In the genomic region with DNA sequence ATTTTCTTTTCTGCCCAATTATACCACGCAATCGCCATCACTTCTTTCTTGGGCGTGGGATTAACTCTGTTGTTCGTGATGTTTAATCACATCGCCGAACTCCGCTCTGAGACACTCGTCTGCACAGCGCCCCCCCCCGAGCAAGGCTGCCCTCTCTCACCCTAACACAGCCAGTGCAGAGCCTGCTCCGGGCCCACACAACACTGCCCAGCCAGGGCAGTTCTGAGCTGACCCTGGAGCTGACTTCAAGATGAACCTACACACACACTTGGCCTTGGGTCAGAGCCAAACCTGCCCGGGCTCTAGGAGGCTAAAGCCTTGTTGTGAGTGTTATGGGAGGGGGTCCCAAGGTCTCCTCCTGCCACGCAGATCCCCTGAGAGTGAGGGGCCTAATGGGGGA, we compare ENCODE assay signal across 16 cellular contexts.
"Had no signal": no experiment of that assay in that cellular context is flagged by ENCODE, and none has a peak within 500 bp of the region (broad histone marks: within the 10 kb centered on the region; RNA-seq: fewer than 3 reads in every experiment).

No MANE protein-coding gene starts in this region.

- H3K36me3 ChIP-seq: ovary, stomach, thoracic aorta had no signal

- H3K4me3 Mint-ChIP-seq: activated CD4-positive, alpha-beta memory T cell treated with anti-CD3 and anti-CD28 coated beads, Interleukin-2, amount 10 ng/mL, durations not matched to agents 7 days and 5 days; activated CD4-positive, alpha-beta T cell treated with anti-CD3 and anti-CD28 coated beads for 36 hours; activated naive CD8-positive, alpha-beta T cell treated with anti-CD3 and anti-CD28 coated beads, Interleukin-2, amount 10 ng/mL, durations not matched to agents 7 days and 5 days; dendritic cell treated with granulocyte-macrophage colony-stimulating factor and Interleukin-4, amounts not matched to agents 40 ng/mL and 50 ng/mL, for 4 days; mesothelial cell of epicardium; T-cell had no signal

- H3K4me3 ChIP-seq: ovary, stomach, thoracic aorta had no signal

- H3K27ac Mint-ChIP-seq: activated CD4-positive, alpha-beta memory T cell treated with anti-CD3 and anti-CD28 coated beads, Interleukin-2, amount 10 ng/mL, durations not matched to agents 7 days and 5 days; activated CD4-positive, alpha-beta T cell treated with anti-CD3 and anti-CD28 coated beads for 36 hours; activated naive CD8-positive, alpha-beta T cell treated with anti-CD3 and anti-CD28 coated beads, Interleukin-2, amount 10 ng/mL, durations not matched to agents 7 days and 5 days; mesothelial cell of epicardium; T-cell had no signal

- H3K27me3 Mint-ChIP-seq: activated CD4-positive, alpha-beta T cell treated with anti-CD3 and anti-CD28 coated beads for 36 hours had no signal

- H3K9me3 ChIP-seq: ovary, stomach, thoracic aorta had no signal

- H3K36me3 Mint-ChIP-seq: activated naive CD8-positive, alpha-beta T cell treated with anti-CD3 and anti-CD28 coated beads, Interleukin-2, amount 10 ng/mL, durations not matched to agents 7 days and 5 days; mesothelial cell of epicardium; T-cell had no signal

- H3K9me3 Mint-ChIP-seq: activated CD4-positive, alpha-beta memory T cell treated with anti-CD3 and anti-CD28 coated beads, Interleukin-2, amount 10 ng/mL, durations not matched to agents 7 days and 5 days; activated naive CD8-positive, alpha-beta T cell treated with anti-CD3 and anti-CD28 coated beads, Interleukin-2, amount 10 ng/mL, durations not matched to agents 7 days and 5 days; dendritic cell treated with granulocyte-macrophage colony-stimulating factor and Interleukin-4, amounts not matched to agents 40 ng/mL and 50 ng/mL, for 4 days; T-cell had no signal

- H3K4me1 Mint-ChIP-seq: activated CD4-positive, alpha-beta T cell treated with anti-CD3 and anti-CD28 coated beads for 36 hours had no signal

- H3K27me3 ChIP-seq: ovary had no signal

- DNase-seq: activated CD4-positive, alpha-beta memory T cell treated with anti-CD3 and anti-CD28 coated beads, Interleukin-2, amount 10 ng/mL, durations not matched to agents 7 days and 5 days; activated CD4-positive, alpha-beta T cell treated with anti-CD3 and anti-CD28 coated beads for 36 hours; activated CD8-positive, alpha-beta memory T cell treated with anti-CD3 and anti-CD28 coated beads, Interleukin-2, amount 50 U/mL, for 4 hours; activated naive CD8-positive, alpha-beta T cell treated with anti-CD3 and anti-CD28 coated beads, Interleukin-2, amount 10 ng/mL, durations not matched to agents 7 days and 5 days; effector memory CD4-positive, alpha-beta T cell; glutamatergic neuron; kidney glomerular epithelial cell; stimulated activated CD4-positive, alpha-beta T cell treated with anti-CD3 and anti-CD28 coated beads, Interleukin-12 subunit alpha, Interleukin-12 subunit beta, amount 100 ng/mL, for 4 hours; stimulated activated CD4-positive, alpha-beta T cell treated with anti-CD3 and anti-CD28 coated beads, Interleukin-2, amount 100 ng/mL, for 24 hours; stomach; T-cell; T1000 had no signal

- H3K27ac ChIP-seq: ovary, stomach, thoracic aorta had no signal
